1 cellular context compared by ENCODE assay signal in the genomic region with DNA sequence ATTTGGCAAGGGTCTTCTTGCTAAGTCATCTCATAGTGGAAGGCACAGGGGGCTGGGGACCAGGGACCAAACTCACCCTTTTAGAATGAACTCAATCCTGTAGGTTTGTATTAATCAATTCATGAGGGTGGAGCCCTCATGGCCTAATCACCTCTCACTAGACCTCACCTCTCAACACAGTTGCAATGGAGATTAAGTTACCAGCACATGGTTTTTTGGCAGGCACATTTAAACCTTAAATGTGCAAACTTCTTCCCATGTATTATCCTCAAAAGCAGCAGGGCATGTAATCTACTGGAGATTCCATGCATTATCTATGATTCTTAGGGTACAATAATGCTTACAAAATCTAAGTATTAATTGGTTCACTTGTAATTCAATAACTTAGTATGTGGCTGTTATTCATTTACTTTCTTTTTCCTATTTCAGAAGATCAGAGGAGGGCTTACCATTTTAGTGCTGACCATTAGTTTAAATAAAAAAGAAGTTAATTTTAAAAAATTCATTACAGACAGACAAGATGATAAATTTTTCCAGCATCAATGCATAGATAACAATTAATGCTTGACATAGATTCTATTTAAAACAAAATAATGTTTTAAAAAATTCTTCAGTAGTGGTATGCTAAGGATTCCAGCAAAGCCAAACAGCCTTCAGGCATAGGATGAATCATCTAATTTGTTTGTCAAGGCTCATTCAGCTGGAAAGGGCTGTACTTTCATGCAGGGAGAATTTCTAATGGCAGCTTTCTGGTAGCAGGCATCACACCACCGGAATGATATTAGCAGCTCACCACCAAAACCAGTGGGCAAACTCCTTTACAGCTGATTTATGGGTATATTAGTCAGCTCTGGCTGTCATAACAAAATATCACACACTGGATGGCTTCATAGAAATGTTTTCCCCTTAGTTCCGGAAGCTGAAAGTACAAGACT.
TF ChIP-seq lines count a peak whose summit lies in the region.

No MANE protein-coding gene starts in this region.

TF ChIP-seq in HEK293, 187 proteins besides CTCF, POLR2A, EP300 and RAD21 (continued from another document):
- TF ChIP-seq, protein P1, sequence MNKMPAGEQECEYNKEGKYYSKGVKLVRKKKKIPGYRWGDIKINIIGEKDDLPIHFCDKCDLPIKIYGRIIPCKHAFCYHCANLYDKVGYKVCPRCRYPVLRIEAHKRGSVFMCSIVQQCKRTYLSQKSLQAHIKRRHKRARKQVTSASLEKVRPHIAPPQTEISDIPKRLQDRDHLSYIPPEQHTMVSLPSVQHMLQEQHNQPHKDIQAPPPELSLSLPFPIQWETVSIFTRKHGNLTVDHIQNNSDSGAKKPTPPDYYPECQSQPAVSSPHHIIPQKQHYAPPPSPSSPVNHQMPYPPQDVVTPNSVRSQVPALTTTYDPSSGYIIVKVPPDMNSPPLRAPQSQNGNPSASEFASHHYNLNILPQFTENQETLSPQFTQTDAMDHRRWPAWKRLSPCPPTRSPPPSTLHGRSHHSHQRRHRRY (tag by site-specific recombination; IDR thresholded peaks at IDR 0.05): no peak
- TF ChIP-seq ZNF202 (tag by site-specific recombination; IDR thresholded peaks at IDR 0.05; ENCODE audit: borderline replicate concordance) (no peak), ZNF292 (tag by site-specific recombination; IDR thresholded peaks at IDR 0.05; ENCODE audit: borderline replicate concordance, low read depth) (no peak), SP7 (tag by site-specific recombination; IDR thresholded peaks at IDR 0.05) (peak; percentile 61), PRDM1 (tag by site-specific recombination; IDR thresholded peaks at IDR 0.05) (peak; percentile 69; the same call in 1 of the 2 replicates), ZNF394 (tag by site-specific recombination; IDR thresholded peaks at IDR 0.05; ENCODE audit: borderline replicate concordance) (0 out of 2 replicates have a peak, but pooled peaks have one; percentile 12), KLF10 (tag by site-specific recombination; IDR thresholded peaks at IDR 0.05) (0 out of 2 replicates have a peak, but pooled peaks have one; percentile 23), ZNF600 (tag by site-specific recombination; IDR thresholded peaks at IDR 0.05) (peak; percentile 58), ZEB2 (tag by site-specific recombination; IDR thresholded peaks at IDR 0.05) (0 out of 2 replicates have a peak, but pooled peaks have one; percentile 42), ZNF571 (tag by site-specific recombination; IDR thresholded peaks at IDR 0.05) (no peak), FEZF1 (tag by site-specific recombination; IDR thresholded peaks at IDR 0.05) (peak; percentile 34; the same call in 1 of the 2 replicates)
- TF ChIP-seq, protein P2, sequence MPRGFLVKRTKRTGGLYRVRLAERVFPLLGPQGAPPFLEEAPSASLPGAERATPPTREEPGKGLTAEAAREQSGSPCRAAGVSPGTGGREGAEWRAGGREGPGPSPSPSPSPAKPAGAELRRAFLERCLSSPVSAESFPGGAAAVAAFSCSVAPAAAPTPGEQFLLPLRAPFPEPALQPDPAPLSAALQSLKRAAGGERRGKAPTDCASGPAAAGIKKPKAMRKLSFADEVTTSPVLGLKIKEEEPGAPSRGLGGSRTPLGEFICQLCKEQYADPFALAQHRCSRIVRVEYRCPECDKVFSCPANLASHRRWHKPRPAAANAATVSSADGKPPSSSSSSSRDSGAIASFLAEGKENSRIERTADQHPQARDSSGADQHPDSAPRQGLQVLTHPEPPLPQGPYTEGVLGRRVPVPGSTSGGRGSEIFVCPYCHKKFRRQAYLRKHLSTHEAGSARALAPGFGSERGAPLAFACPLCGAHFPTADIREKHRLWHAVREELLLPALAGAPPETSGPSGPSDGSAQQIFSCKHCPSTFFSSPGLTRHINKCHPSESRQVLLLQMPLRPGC (tag by site-specific recombination; IDR thresholded peaks at IDR 0.05): peak; percentile 86
- TF ChIP-seq, protein P3, sequence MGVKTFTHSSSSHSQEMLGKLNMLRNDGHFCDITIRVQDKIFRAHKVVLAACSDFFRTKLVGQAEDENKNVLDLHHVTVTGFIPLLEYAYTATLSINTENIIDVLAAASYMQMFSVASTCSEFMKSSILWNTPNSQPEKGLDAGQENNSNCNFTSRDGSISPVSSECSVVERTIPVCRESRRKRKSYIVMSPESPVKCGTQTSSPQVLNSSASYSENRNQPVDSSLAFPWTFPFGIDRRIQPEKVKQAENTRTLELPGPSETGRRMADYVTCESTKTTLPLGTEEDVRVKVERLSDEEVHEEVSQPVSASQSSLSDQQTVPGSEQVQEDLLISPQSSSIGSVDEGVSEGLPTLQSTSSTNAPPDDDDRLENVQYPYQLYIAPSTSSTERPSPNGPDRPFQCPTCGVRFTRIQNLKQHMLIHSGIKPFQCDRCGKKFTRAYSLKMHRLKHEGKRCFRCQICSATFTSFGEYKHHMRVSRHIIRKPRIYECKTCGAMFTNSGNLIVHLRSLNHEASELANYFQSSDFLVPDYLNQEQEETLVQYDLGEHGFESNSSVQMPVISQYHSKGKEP (tag by site-specific recombination; IDR thresholded peaks at IDR 0.05): 0 out of 2 replicates have a peak, but pooled peaks have one; percentile 12
- TF ChIP-seq, protein P4, sequence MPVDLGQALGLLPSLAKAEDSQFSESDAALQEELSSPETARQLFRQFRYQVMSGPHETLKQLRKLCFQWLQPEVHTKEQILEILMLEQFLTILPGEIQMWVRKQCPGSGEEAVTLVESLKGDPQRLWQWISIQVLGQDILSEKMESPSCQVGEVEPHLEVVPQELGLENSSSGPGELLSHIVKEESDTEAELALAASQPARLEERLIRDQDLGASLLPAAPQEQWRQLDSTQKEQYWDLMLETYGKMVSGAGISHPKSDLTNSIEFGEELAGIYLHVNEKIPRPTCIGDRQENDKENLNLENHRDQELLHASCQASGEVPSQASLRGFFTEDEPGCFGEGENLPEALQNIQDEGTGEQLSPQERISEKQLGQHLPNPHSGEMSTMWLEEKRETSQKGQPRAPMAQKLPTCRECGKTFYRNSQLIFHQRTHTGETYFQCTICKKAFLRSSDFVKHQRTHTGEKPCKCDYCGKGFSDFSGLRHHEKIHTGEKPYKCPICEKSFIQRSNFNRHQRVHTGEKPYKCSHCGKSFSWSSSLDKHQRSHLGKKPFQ (tag by site-specific recombination; IDR thresholded peaks at IDR 0.05): peak; percentile 44; the same call in 1 of the 2 replicates
- TF ChIP-seq, protein P5, sequence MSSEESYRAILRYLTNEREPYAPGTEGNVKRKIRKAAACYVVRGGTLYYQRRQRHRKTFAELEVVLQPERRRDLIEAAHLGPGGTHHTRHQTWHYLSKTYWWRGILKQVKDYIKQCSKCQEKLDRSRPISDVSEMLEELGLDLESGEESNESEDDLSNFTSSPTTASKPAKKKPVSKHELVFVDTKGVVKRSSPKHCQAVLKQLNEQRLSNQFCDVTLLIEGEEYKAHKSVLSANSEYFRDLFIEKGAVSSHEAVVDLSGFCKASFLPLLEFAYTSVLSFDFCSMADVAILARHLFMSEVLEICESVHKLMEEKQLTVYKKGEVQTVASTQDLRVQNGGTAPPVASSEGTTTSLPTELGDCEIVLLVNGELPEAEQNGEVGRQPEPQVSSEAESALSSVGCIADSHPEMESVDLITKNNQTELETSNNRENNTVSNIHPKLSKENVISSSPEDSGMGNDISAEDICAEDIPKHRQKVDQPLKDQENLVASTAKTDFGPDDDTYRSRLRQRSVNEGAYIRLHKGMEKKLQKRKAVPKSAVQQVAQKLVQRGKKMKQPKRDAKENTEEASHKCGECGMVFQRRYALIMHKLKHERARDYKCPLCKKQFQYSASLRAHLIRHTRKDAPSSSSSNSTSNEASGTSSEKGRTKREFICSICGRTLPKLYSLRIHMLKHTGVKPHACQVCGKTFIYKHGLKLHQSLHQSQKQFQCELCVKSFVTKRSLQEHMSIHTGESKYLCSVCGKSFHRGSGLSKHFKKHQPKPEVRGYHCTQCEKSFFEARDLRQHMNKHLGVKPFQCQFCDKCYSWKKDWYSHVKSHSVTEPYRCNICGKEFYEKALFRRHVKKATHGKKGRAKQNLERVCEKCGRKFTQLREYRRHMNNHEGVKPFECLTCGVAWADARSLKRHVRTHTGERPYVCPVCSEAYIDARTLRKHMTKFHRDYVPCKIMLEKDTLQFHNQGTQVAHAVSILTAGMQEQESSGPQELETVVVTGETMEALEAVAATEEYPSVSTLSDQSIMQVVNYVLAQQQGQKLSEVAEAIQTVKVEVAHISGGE (tag by site-specific recombination; conservative IDR thresholded peaks at IDR 0.05; ENCODE audit: low read depth): 0 out of 2 replicates have a peak, but pooled peaks have one; percentile 18
